In the genomic region with DNA sequence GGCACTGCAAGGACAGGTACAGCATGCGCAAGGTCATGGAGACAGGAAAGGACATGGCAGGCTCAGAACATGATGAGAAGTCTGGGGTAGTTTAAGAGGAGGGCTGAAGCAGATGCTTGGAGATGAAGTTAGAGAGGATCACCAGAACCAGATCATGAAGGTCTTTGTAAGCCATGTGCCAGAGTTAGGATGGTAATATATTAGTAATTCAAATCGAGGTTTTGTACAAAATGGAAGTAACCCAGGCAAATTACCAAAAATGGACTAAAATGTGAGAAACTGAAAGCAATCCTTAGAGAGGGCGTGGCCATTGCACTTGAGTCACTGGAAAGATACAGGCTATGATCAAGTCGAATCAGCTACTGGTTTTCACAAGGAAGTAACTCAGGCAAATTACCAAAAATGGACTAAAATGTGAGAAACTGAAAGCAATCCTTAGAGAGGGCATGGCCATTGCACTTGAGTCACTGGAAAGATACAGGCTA, we compare ENCODE assay signal across 8 cellular contexts. TPM values are rescaled to one million over a fixed set of nuclear protein-coding genes. Genes with fewer than 3 reads are reported as not detected.
DNase-seq lines count a peak whose midpoint lies in the region; ATAC-seq and TF ChIP-seq lines count a peak whose summit lies in the region.

No MANE protein-coding gene starts in this region.

- H3K27ac ChIP-seq in PC-3 (ENCODE audit: low read length) (peak overlapping the region; percentile 34; the same call in 1 of the 2 replicates), colonic mucosa (no peak overlapping the region)

- no peaks in the 10 kb centered on the region for H3F3A ChIP-seq in PC-3 (ENCODE audit: low read length, unreplicated experiment)

- no peaks in the 10 kb centered on the region for H3K9me2 ChIP-seq in PC-3 (replicated peaks; ENCODE audit: low read length)

- peak overlapping the region; percentile 73 for H2AFZ ChIP-seq in PC-3 (ENCODE audit: low read length)

- ATAC-seq in GM21825 (IDR thresholded peaks at IDR 0.05; ENCODE audit: unreplicated experiment) = peak; percentile 59
- ATAC-seq in PC-3 = no peak

- no peaks in the 10 kb centered on the region for H3K79me2 ChIP-seq in PC-3 (ENCODE audit: low read length)

- H3K36me3 ChIP-seq in PC-3 (ENCODE audit: low read depth, low read length) (no peaks in the 10 kb centered on the region), colonic mucosa (no peaks in the 10 kb centered on the region)

- no peak overlapping the region for H3K4me3 ChIP-seq in GM12864 (ENCODE audit: low read depth, low read length)
- no peak overlapping the region for H3K4me3 ChIP-seq in PC-3 (ENCODE audit: low read length)
- H3K4me3 ChIP-seq in foreskin fibroblast (ENCODE audit: low read depth in 1 of 2, low read length in 2 of 2) = no peak overlapping the region
- no peak overlapping the region for H3K4me3 ChIP-seq in colonic mucosa

- DNase-seq in GM12864 (ENCODE audit: low read depth) (peak; percentile 5), PC-3 (peak; percentile 57), foreskin fibroblast (peak; percentile 35 to 66), NCI-H69 (lab: John Stamatoyannopoulos, UW) (no peak), cerebellar nuclear complex (lab: John Stamatoyannopoulos, UW) (no peak), GDM1 (lab: John Stamatoyannopoulos, UW) (no peak), colonic mucosa (no peak)

- H3K4me2 ChIP-seq in PC-3 (ENCODE audit: low read length) = peak overlapping the region; percentile 26

- H3K9me3 ChIP-seq in PC-3 (ENCODE audit: low read length) (no peaks in the 10 kb centered on the region), colonic mucosa (no peaks in the 10 kb centered on the region)

- H3K9ac ChIP-seq in PC-3 (ENCODE audit: low read length) = no peak overlapping the region
- H3K9ac ChIP-seq in colonic mucosa (ENCODE audit: low read depth in 2 of 2, low read length in 2 of 2) = no peak overlapping the region

- BruUV-seq in PC-3 (replicated peaks; lab: Mats Ljungman, UMichigan) = no TSS peak

- CTCF ChIA-PET in PC-3 (lab: Charles Lee) = no interaction called here

- peaks cover 19% of the 10 kb centered on the region for H3K4me1 ChIP-seq in PC-3 (ENCODE audit: insufficient read depth, low read length)
- H3K4me1 ChIP-seq in colonic mucosa = no peaks in the 10 kb centered on the region

- no peak for TF ChIP-seq CTCF in GM12864 (IDR thresholded peaks at IDR 0.05; ENCODE audit: low read depth, low read length, missing control alignments)
- no peak for TF ChIP-seq CTCF in PC-3 (conservative IDR thresholded peaks at IDR 0.05; ENCODE audit: low read depth, low read length)
- no peak for TF ChIP-seq CTCF in foreskin fibroblast (IDR thresholded peaks at IDR 0.05; ENCODE audit: low read depth, low read length)
- no peak for TF ChIP-seq CTCF in colonic mucosa (IDR thresholded peaks at IDR 0.05)

- intact Hi-C loops in PC-3 (cut with micrococcal nuclease) = no loop called here
- intact Hi-C loops in colonic mucosa (cut with DNase I) = no loop called here

- POLR2A ChIA-PET in PC-3 (lab: Charles Lee; ENCODE audit: unreplicated experiment) = no interaction called here

- no peaks in the 10 kb centered on the region for H4K20me1 ChIP-seq in PC-3 (ENCODE audit: low read length)

- H3K27me3 ChIP-seq in PC-3 (ENCODE audit: low read length) = no peaks in the 10 kb centered on the region
- no peaks in the 10 kb centered on the region for H3K27me3 ChIP-seq in colonic mucosa

RNA-seq across cellular contexts. Expression of gene RXFP1, which starts 13.5 kb away (rescaled TPM):
- total RNA-seq in PC-3 (2014; rRNA removed) = not detected in 2 replicates
- total RNA-seq in colonic mucosa = under 1 TPM; 0.24 to 0.37 TPM

Comparison
In these comparisons a context has a peak if more than half of its experiments do, and no peak if none do; other contexts are left out.
1. DNase-seq: peak in GM12864 (single experiment), PC-3 (single experiment) and foreskin fibroblast (2 of 2); none in NCI-H69 (single experiment), cerebellar nuclear complex (0 of 2), GDM1 (single experiment) and colonic mucosa (single experiment).